14 cellular contexts compared by ENCODE assay signal in the genomic region with DNA sequence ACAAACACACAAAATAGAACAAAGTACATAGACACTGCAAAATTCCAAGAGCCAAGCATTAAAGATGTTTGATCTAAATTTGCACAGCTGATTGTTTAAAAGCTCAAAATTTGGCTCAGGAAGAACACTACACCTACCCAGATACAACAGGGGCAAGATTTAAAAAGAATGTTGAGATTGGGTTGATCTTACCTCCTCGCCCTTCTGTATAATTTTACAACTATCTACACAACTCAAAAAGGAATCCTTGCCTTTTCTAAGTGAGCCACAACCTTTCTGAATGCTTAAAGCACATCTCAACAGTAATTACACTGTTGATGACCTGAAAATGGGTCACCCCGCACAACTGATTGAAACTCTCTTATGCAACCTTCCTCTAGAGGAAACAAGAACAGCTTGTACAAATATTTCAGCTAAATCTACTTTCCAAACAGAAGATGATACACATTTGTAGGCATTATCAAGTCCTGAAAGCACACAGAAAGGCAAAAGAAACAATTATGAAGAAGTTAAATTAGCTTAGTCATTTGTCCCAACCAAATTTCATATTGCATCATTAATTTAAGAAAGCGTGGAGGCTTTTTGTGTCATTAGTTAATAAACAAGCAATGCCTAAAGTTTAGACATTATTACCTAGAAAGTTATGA.
DNase-seq lines count a peak whose midpoint lies in the region; ATAC-seq and TF ChIP-seq lines count a peak whose summit lies in the region.
"Had no signal": no experiment of that assay in that cellular context is flagged by ENCODE, and none has a peak within 500 bp of the region (broad histone marks: within the 10 kb centered on the region; RNA-seq: fewer than 3 reads in every experiment).

No MANE protein-coding gene starts in this region.

- peaks cover 42% of the 10 kb centered on the region for H3K4me1 Mint-ChIP-seq in activated T-cell treated with anti-CD3 and anti-CD28 coated beads, Interleukin-2, amount 50 U/mL, for 72 hours (ENCODE audit: low read depth)
- peaks cover 12% of the 10 kb centered on the region for H3K4me1 Mint-ChIP-seq in type B pancreatic cell (ENCODE audit: unreplicated experiment)

- peak overlapping the region; percentile 13 for H3K27ac ChIP-seq in iPS-18a (ENCODE audit: low read length)

- no peaks in the 10 kb centered on the region for H3K36me3 ChIP-seq in iPS-18a (ENCODE audit: control insufficient read depth, low read depth, low read length)

- H3K27me3 ChIP-seq in iPS-18a (ENCODE audit: control insufficient read depth, insufficient read depth, low read length) = no peaks in the 10 kb centered on the region
- H3K27me3 ChIP-seq: MG63 had no signal

- H3K9me3 Mint-ChIP-seq in activated T-cell treated with anti-CD3 and anti-CD28 coated beads, Interleukin-2, amount 50 U/mL, for 72 hours = no peaks in the 10 kb centered on the region
- no peaks in the 10 kb centered on the region for H3K9me3 Mint-ChIP-seq in type B pancreatic cell
- H3K9me3 Mint-ChIP-seq: naive B cell had no signal

- no peaks in the 10 kb centered on the region for H3K27me3 Mint-ChIP-seq in activated T-cell treated with anti-CD3 and anti-CD28 coated beads, Interleukin-2, amount 50 U/mL, for 72 hours (ENCODE audit: low read depth)
- H3K27me3 Mint-ChIP-seq in type B pancreatic cell = no peaks in the 10 kb centered on the region
- H3K27me3 Mint-ChIP-seq: naive B cell had no signal

- H3K4me1 ChIP-seq in iPS-18a (ENCODE audit: control insufficient read depth, low read depth, low read length) = peaks cover 31% of the 10 kb centered on the region

- H3K9me3 ChIP-seq in iPS-18a (ENCODE audit: control insufficient read depth, low read depth, low read length) = no peaks in the 10 kb centered on the region
- H3K9me3 ChIP-seq: MG63 had no signal

- no peak for DNase-seq in activated T-cell treated with anti-CD3 and anti-CD28 coated beads, Interleukin-2, amount 50 U/mL, for 72 hours
- DNase-seq in activated T-cell treated with anti-CD3 and anti-CD28 coated beads for 4 hours (no peak), amniotic epithelial cell (ENCODE audit: low read depth) (peak; percentile 82), type B pancreatic cell (ENCODE audit: extremely low spot score, unreplicated experiment) (no peak), NCI-H510A (lab: John Stamatoyannopoulos, UW) (no peak), T-helper 2 cell (no peak)
- DNase-seq in activated naive CD4-positive, alpha-beta T cell treated with anti-CD3 and anti-CD28 coated beads, Interleukin-2, amount 50 U/mL, for 16 hours = no peak
- DNase-seq: cortex of kidney; EL; MG63; naive B cell; NCI-H774; stimulated activated CD4-positive, alpha-beta T cell treated with anti-CD3 and anti-CD28 coated beads, Interleukin-15, amount 100 ng/mL, for 24 hours had no signal

- H3K4me3 ChIP-seq in iPS-18a (ENCODE audit: low read length) = no peak overlapping the region
- H3K4me3 ChIP-seq: MG63 had no signal

- no peak for TF ChIP-seq CTCF in type B pancreatic cell (conservative IDR thresholded peaks at IDR 0.05)

- H3K9ac ChIP-seq in iPS-18a (ENCODE audit: low read length) = no peak overlapping the region

- peaks cover 3% of the 10 kb centered on the region in 2 donors for H3K36me3 Mint-ChIP-seq in activated T-cell treated with anti-CD3 and anti-CD28 coated beads, Interleukin-2, amount 50 U/mL, for 72 hours (ENCODE audit: insufficient read depth in 2 of 2)
- peaks cover 47% of the 10 kb centered on the region for H3K36me3 Mint-ChIP-seq in type B pancreatic cell

- no peak for ATAC-seq in activated T-cell treated with anti-CD3 and anti-CD28 coated beads, Interleukin-2, amount 50 U/mL, for 72 hours (replicated peaks in 1 of 2)

- peak overlapping the region in 1 of 2 donors; percentile 78 for H3K4me3 Mint-ChIP-seq in activated T-cell treated with anti-CD3 and anti-CD28 coated beads, Interleukin-2, amount 50 U/mL, for 72 hours
- no peak overlapping the region for H3K4me3 Mint-ChIP-seq in type B pancreatic cell
- H3K4me3 Mint-ChIP-seq: naive B cell had no signal

- H3K27ac Mint-ChIP-seq in activated T-cell treated with anti-CD3 and anti-CD28 coated beads, Interleukin-2, amount 50 U/mL, for 72 hours = peak overlapping the region; percentile 87
- H3K27ac Mint-ChIP-seq in type B pancreatic cell = peak overlapping the region; percentile 37
